ENCODE assay signal across 4 cellular contexts in the genomic region with DNA sequence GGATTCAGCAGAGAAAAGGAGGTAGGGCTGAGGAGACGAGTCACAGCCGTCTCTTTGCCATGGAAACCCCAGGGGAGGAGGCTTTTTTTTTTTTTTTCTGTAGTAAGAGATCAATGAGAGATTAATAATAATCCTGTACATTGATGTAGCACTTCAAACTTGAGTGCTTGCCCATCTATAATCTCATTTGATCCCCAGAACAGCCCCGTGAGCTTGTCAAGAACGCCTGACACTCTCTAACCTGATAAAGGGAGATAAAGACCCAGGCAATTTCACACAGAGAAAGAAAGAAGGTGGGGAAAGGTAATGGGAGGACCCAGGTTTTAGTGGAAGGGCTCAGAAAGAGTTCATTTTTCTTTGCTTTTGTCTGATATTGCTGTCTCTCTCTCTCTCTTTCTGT.
"Had no signal": no experiment of that assay in that cellular context is flagged by ENCODE, and none has a peak within 500 bp of the region (broad histone marks: within the 10 kb centered on the region; RNA-seq: fewer than 3 reads in every experiment).

No MANE protein-coding gene starts in this region.

- H2AFZ ChIP-seq: GM23338 had no signal

- ATAC-seq: GM23338 had no signal

- H3K4me1 Mint-ChIP-seq: GM23338, H9 had no signal

- H3K4me2 ChIP-seq: GM23338 had no signal

- DNase-seq: H9, HCEC 1CT, IMR-90 had no signal

- H3K4me3 ChIP-seq: GM23338 had no signal

- H3K4me3 Mint-ChIP-seq: GM23338, H9 had no signal

- H3K27ac Mint-ChIP-seq: GM23338, H9 had no signal
